ENCODE assay signal across 1 cellular context in the genomic region with DNA sequence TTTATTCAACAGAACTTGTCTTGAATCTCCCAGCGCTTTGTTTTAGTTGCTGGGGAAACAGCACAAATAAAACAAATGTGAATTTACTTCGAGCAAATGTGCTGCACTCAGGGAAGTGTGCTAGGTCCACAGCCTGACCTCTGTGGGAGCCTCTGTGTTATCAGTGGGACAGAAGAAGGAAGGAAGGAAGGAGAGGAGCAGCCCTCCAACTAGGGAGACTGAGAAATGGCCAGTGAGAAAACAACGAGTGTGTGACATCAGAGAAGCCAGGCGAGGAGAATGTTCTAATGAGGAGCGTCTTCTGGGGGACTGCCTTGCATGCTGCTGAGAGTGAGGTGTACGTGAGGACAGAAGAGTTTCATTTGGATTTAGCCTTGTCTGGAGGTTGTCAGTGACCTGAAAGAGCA.
TF ChIP-seq lines count a peak whose summit lies in the region.

No MANE protein-coding gene starts in this region.

TF ChIP-seq in HepG2, 621 proteins besides CTCF, POLR2A, EP300 and RAD21 (continued from another document):
- TF ChIP-seq, protein P1, sequence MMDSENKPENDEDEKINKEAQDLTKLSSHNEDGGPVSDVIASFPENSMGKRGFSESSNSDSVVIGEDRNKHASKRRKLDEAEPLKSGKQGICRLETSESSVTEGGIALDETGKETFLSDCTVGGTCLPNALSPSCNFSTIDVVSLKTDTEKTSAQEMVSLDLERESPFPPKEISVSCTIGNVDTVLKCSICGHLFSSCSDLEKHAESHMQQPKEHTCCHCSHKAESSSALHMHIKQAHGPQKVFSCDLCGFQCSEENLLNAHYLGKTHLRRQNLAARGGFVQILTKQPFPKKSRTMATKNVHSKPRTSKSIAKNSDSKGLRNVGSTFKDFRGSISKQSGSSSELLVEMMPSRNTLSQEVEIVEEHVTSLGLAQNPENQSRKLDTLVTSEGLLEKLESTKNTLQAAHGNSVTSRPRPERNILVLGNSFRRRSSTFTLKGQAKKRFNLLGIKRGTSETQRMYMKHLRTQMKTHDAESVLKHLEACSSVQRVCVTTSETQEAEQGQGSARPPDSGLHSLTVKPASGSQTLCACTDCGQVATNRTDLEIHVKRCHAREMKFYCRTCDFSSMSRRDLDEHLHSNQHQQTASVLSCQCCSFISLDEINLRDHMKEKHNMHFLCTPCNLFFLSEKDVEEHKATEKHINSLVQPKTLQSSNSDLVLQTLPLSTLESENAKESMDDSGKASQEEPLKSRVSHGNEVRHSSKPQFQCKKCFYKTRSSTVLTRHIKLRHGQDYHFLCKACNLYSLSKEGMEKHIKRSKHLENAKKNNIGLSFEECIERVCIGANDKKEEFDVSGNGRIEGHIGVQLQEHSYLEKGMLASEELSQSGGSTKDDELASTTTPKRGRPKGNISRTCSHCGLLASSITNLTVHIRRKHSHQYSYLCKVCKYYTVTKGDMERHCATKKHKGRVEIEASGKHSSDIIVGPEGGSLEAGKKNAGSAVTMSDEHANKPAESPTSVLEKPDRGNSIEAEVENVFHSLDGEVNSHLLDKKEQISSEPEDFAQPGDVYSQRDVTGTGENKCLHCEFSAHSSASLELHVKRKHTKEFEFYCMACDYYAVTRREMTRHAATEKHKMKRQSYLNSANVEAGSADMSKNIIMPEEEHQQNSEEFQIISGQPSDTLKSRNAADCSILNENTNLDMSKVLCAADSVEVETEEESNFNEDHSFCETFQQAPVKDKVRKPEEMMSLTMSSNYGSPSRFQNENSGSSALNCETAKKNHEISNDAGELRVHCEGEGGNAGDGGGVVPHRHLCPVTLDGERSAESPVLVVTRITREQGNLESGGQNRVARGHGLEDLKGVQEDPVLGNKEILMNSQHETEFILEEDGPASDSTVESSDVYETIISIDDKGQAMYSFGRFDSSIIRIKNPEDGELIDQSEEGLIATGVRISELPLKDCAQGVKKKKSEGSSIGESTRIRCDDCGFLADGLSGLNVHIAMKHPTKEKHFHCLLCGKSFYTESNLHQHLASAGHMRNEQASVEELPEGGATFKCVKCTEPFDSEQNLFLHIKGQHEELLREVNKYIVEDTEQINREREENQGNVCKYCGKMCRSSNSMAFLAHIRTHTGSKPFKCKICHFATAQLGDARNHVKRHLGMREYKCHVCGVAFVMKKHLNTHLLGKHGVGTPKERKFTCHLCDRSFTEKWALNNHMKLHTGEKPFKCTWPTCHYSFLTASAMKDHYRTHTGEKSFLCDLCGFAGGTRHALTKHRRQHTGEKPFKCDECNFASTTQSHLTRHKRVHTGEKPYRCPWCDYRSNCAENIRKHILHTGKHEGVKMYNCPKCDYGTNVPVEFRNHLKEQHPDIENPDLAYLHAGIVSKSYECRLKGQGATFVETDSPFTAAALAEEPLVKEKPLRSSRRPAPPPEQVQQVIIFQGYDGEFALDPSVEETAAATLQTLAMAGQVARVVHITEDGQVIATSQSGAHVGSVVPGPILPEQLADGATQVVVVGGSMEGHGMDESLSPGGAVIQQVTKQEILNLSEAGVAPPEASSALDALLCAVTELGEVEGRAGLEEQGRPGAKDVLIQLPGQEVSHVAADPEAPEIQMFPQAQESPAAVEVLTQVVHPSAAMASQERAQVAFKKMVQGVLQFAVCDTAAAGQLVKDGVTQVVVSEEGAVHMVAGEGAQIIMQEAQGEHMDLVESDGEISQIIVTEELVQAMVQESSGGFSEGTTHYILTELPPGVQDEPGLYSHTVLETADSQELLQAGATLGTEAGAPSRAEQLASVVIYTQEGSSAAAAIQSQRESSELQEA (CRISPR knock-in tag; IDR thresholded peaks at IDR 0.05; ENCODE audit: not compliant biosample characterization) = no peak
- TF ChIP-seq NFIB (CRISPR knock-in tag; IDR thresholded peaks at IDR 0.05; ENCODE audit: borderline replicate concordance) (no peak), ZNF234 (CRISPR knock-in tag; conservative IDR thresholded peaks at IDR 0.05) (no peak), NRL (CRISPR knock-in tag; IDR thresholded peaks at IDR 0.05; ENCODE audit: borderline replicate concordance) (no peak), HNRNPH1 (optimal IDR thresholded peaks at IDR 0.05; ENCODE audit: low read depth, low read length) (no peak)
